In genomic region chr17:75288359-75288758, GRCh38 we compare ENCODE assay signal across 8 cellular contexts. TPM values are rescaled to one million over a fixed set of nuclear protein-coding genes. Genes with fewer than 3 reads are reported as not detected.
DNase-seq lines count a peak whose midpoint lies in the region; ATAC-seq and TF ChIP-seq lines count a peak whose summit lies in the region.

No MANE protein-coding gene starts in this region.

- H3K79me2 ChIP-seq in fibroblast of lung (ENCODE audit: control insufficient read depth, insufficient read depth, low read length), result no peaks in the 10 kb centered on the region

- no peak for ATAC-seq in HG02870 (IDR thresholded peaks at IDR 0.05; ENCODE audit: unreplicated experiment)

- DNase-seq in GM12864 (ENCODE audit: low read depth) (no peak), SJCRH30 (no peak), fibroblast of lung (ENCODE audit: low read depth in 2 of 2) (no peak), NCI-H1048 (lab: John Stamatoyannopoulos, UW) (no peak), cerebellar cortex (ENCODE audit: low spot score) (no peak), AG08395 (ENCODE audit: low spot score) (no peak)

- H3K27ac ChIP-seq in SJCRH30 (no peak overlapping the region), fibroblast of lung (ENCODE audit: insufficient read depth, low read length) (no peak overlapping the region), rectal smooth muscle tissue (ENCODE audit: low read depth, low read length) (no peak overlapping the region)

- no peak overlapping the region for H3K9ac ChIP-seq in fibroblast of lung (ENCODE audit: insufficient read depth, low read length)
- H3K9ac ChIP-seq in rectal smooth muscle tissue (ENCODE audit: low read length), result no peak overlapping the region

- H3K36me3 ChIP-seq in SJCRH30 (no peaks in the 10 kb centered on the region), fibroblast of lung (ENCODE audit: control insufficient read depth, insufficient read depth, low read length) (peaks cover 4% of the 10 kb centered on the region), rectal smooth muscle tissue (ENCODE audit: control insufficient read depth, insufficient read depth, low read length) (peaks cover 7% of the 10 kb centered on the region)

- H3K4me1 ChIP-seq in SJCRH30 (no peaks in the 10 kb centered on the region; the same call in 1 of the 2 replicates), fibroblast of lung (ENCODE audit: control insufficient read depth, extremely low read depth, insufficient read depth, low read length) (no peaks in the 10 kb centered on the region), rectal smooth muscle tissue (ENCODE audit: control insufficient read depth, insufficient read depth, low read length) (no peaks in the 10 kb centered on the region)

- peak overlapping the region; percentile 40 for H3K4me2 ChIP-seq in fibroblast of lung (ENCODE audit: extremely low read depth, insufficient read depth, low read length)

- H3K4me3 ChIP-seq in GM12864 (ENCODE audit: low read depth, low read length) (peak overlapping the region; percentile 85), SJCRH30 (peak overlapping the region; percentile 79), fibroblast of lung (replicated peaks in 1 of 4; ENCODE audit: control extremely low read depth in 1 of 4, insufficient read depth in 1 of 4, low read depth in 3 of 4, low read length in 4 of 4) (peak overlapping the region; percentile 83 to 97 (median 92)), rectal smooth muscle tissue (ENCODE audit: low read length) (peak overlapping the region; percentile 76)

- TF ChIP-seq CTCF in GM12864 (IDR thresholded peaks at IDR 0.05; ENCODE audit: low read depth, low read length, missing control alignments), result no peak
- TF ChIP-seq CTCF in fibroblast of lung (conservative IDR thresholded peaks at IDR 0.05 in 1 of 2, IDR thresholded peaks at IDR 0.05 in 1 of 2; ENCODE audit: low read depth in 1 of 2, low read length in 2 of 2), result no peak

- H3K9me3 ChIP-seq in SJCRH30 (replicated peaks), result no peaks in the 10 kb centered on the region
- H3K9me3 ChIP-seq in fibroblast of lung (ENCODE audit: control insufficient read depth, insufficient read depth, low read depth, low read length), result no peaks in the 10 kb centered on the region

- no peak overlapping the region for H2AFZ ChIP-seq in fibroblast of lung (ENCODE audit: low read length)

- no peaks in the 10 kb centered on the region for H3K27me3 ChIP-seq in SJCRH30
- no peaks in the 10 kb centered on the region for H3K27me3 ChIP-seq in fibroblast of lung (ENCODE audit: control insufficient read depth, insufficient read depth, low read length)
- no peaks in the 10 kb centered on the region for H3K27me3 ChIP-seq in rectal smooth muscle tissue (ENCODE audit: control insufficient read depth, insufficient read depth, low read length)

- no peaks in the 10 kb centered on the region for H4K20me1 ChIP-seq in fibroblast of lung (ENCODE audit: control insufficient read depth, extremely low read depth, insufficient read depth, low read length)

RNA-seq across cellular contexts. Expression of gene SLC25A19, which starts 0.9 kb away (rescaled TPM):
- total RNA-seq in SJCRH30 (2014; rRNA removed; shearing (Covaris generic)), result 16.2 and 18.7 TPM in 2 replicates
- 7.4 and 9.7 TPM in 2 replicates for total RNA-seq in fibroblast of lung
- 5.1 and 8.4 TPM in 2 replicates for polyA plus RNA-seq in fibroblast of lung
- 5.9 and 11.8 TPM in 2 replicates for polyA plus RNA-seq in fibroblast of lung (2012)
- 24.0 and 26.9 TPM in 2 replicates for polyA minus RNA-seq in fibroblast of lung (ENCODE audit: low replicate concordance)

RNA-seq across cellular contexts. Expression of gene MIF4GD, which starts 17.3 kb away (rescaled TPM):
- 4.4 and 5.2 TPM in 2 replicates for total RNA-seq in SJCRH30 (2014; rRNA removed; shearing (Covaris generic))
- total RNA-seq in fibroblast of lung, result 5.6 and 6.3 TPM in 2 replicates
- 10.3 and 11.4 TPM in 2 replicates for polyA plus RNA-seq in fibroblast of lung
- polyA plus RNA-seq in fibroblast of lung (2012), result 8.1 and 9.7 TPM in 2 replicates
- 11.3 and 14.4 TPM in 2 replicates for polyA minus RNA-seq in fibroblast of lung (ENCODE audit: low replicate concordance)

RNA-seq across cellular contexts. Expression of gene MRPS7, which starts 26.7 kb away (rescaled TPM):
- total RNA-seq in SJCRH30 (2014; rRNA removed; shearing (Covaris generic)), result 123 and 142 TPM in 2 replicates
- 44.7 and 51.5 TPM in 2 replicates for total RNA-seq in fibroblast of lung
- polyA plus RNA-seq in fibroblast of lung, result 44.2 and 62.8 TPM in 2 replicates
- 49.1 and 72.4 TPM in 2 replicates for polyA plus RNA-seq in fibroblast of lung (2012)
- polyA minus RNA-seq in fibroblast of lung (ENCODE audit: low replicate concordance), result 27.5 and 38.9 TPM in 2 replicates

RNA-seq across cellular contexts. Expression of gene GGA3, which starts 27.0 kb away (rescaled TPM):
- total RNA-seq in SJCRH30 (2014; rRNA removed; shearing (Covaris generic)), result 21.8 and 26.6 TPM in 2 replicates
- 8.0 and 13.0 TPM in 2 replicates for total RNA-seq in fibroblast of lung
- polyA plus RNA-seq in fibroblast of lung, result 14.4 and 21.8 TPM in 2 replicates
- polyA plus RNA-seq in fibroblast of lung (2012), result 15.7 and 20.2 TPM in 2 replicates
- polyA minus RNA-seq in fibroblast of lung (ENCODE audit: low replicate concordance), result 60.0 and 62.1 TPM in 2 replicates
